In the genomic region with DNA sequence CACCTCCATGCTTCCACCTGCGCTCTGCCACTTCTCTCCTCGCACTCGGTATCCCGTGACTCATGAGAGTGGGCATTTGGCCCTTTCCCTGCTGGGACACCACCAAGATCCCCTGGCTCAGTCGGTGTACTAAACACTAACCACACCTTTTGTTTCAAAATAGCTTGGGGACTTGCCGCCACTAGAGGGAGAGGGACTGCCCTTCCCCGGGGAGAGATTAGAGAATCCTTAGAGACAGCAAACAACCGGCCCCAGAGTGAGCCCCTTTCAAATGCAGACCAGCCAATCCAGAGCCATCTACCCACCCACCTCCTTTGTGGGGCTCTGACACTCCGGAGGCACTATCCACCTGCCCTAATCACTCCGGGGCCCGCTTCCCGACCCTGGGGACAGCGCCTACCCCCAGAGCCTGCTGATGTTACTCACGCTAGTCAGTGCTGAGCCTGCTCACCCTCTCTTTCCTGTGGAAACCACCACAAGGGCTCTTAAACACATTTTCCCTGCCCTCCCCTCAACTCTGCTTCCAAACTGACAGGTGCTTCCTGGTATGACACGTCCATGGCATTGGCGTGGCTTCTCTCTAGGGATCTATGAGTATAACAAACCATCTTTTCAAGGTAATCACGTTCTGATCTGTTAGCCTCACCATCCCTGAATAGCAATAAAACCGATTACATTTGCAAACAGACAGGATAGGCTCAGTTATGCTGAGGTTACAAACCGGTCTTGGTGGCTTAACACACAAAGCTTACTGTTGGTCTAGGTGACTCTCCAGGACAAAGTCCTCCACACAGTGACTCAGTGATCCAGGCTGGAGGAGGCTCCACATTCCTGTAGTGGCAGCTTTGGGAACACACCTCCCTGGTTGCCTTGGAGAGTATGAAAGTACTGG, we compare ENCODE assay signal across 7 cellular contexts.
DNase-seq lines count a peak whose midpoint lies in the region; ATAC-seq, FAIRE-seq and TF ChIP-seq lines count a peak whose summit lies in the region.

No MANE protein-coding gene starts in this region.

- H3K4me2 ChIP-seq in OCI-LY3 (ENCODE audit: low read length), result peak overlapping the region; percentile 71

- H3K79me2 ChIP-seq in OCI-LY3 (ENCODE audit: low read length), result no peaks in the 10 kb centered on the region

- TF ChIP-seq CTCF in GM12865 (IDR thresholded peaks at IDR 0.05; ENCODE audit: insufficient read depth, low read depth, low read length, missing control alignments), result peak; percentile 69
- peak; percentile 70 for TF ChIP-seq CTCF in OCI-LY3 (IDR thresholded peaks at IDR 0.05; ENCODE audit: low read depth, low read length)
- peak; percentile 50 for TF ChIP-seq CTCF in bronchial epithelial cell (IDR thresholded peaks at IDR 0.05; ENCODE audit: insufficient read depth, low read length, severe bottlenecking)
- no peak for TF ChIP-seq CTCF in lung (IDR thresholded peaks at IDR 0.05; ENCODE audit: control extremely low read depth, extremely low read depth)

- no peak overlapping the region for H3K27ac ChIP-seq in OCI-LY3 (ENCODE audit: low read length)
- no peak overlapping the region for H3K27ac ChIP-seq in lung (ENCODE audit: low read depth in 1 of 2, low read length in 1 of 2)

- H4K20me1 ChIP-seq in OCI-LY3 (ENCODE audit: insufficient read depth, low read length), result no peaks in the 10 kb centered on the region

- H3K27me3 ChIP-seq in OCI-LY3 (ENCODE audit: low read depth, low read length) (peaks cover 31% of the 10 kb centered on the region), bronchial epithelial cell (ENCODE audit: control insufficient read depth, insufficient read depth, low read length) (peaks cover 2% of the 10 kb centered on the region), lung (ENCODE audit: control insufficient read depth, insufficient read depth) (no peaks in the 10 kb centered on the region), MG63 (no peaks in the 10 kb centered on the region; the same call in 1 of the 2 replicates)

- H3K4me3 ChIP-seq in GM12865 (ENCODE audit: low read depth, low read length), result peak overlapping the region; percentile 47
- peak overlapping the region; percentile 66 for H3K4me3 ChIP-seq in OCI-LY3 (ENCODE audit: low read length)
- H3K4me3 ChIP-seq in bronchial epithelial cell (ENCODE audit: low read depth, low read length), result no peak overlapping the region
- H3K4me3 ChIP-seq in lung, result no peak overlapping the region
- no peak overlapping the region for H3K4me3 ChIP-seq in MG63

- peak; percentile 61 for DNase-seq in GM12865 (ENCODE audit: low read depth)
- peak; percentile 14 for DNase-seq in bronchial epithelial cell (ENCODE audit: low read depth)
- peak; percentile 29 for DNase-seq in lung (ENCODE audit: low spot score)
- DNase-seq in MG63, result no peak

- H3K9me3 ChIP-seq in OCI-LY3 (ENCODE audit: insufficient read depth, low read length) (no peaks in the 10 kb centered on the region), lung (ENCODE audit: control insufficient read depth in 2 of 2, insufficient read depth in 1 of 2, low read length in 1 of 2) (peaks cover 0 to 6% of the 10 kb centered on the region in 2 donors), MG63 (no peaks in the 10 kb centered on the region)

- peak overlapping the region; percentile 68 for H2AFZ ChIP-seq in OCI-LY3 (ENCODE audit: low read depth, low read length)

- peak; percentile 47 for ATAC-seq in HG03460 (IDR thresholded peaks at IDR 0.05; ENCODE audit: unreplicated experiment)
- no peak for ATAC-seq in lung (ENCODE audit: insufficient read depth, low FRiP score)
- no peak for ATAC-seq in GM18520 (IDR thresholded peaks at IDR 0.05; ENCODE audit: unreplicated experiment)

- H3K9ac ChIP-seq in OCI-LY3 (ENCODE audit: low read length), result no peak overlapping the region

- H3K36me3 ChIP-seq in OCI-LY3 (replicated peaks; ENCODE audit: low read depth, low read length) (no peaks in the 10 kb centered on the region), bronchial epithelial cell (ENCODE audit: control insufficient read depth, insufficient read depth, low read length) (no peaks in the 10 kb centered on the region), lung (ENCODE audit: control insufficient read depth in 2 of 2, insufficient read depth in 2 of 2, low read length in 2 of 2) (no peaks in the 10 kb centered on the region), MG63 (no peaks in the 10 kb centered on the region)

- WGBS in lung, 2 donors, result 12 to 20% methylated on average over 19 of the region's 19 CpGs

- H3K4me1 ChIP-seq in OCI-LY3 (ENCODE audit: low read length), result peaks cover 30% of the 10 kb centered on the region
- H3K4me1 ChIP-seq in lung (ENCODE audit: control insufficient read depth in 2 of 2, insufficient read depth in 2 of 2, low read length in 2 of 2), result no peaks in the 10 kb centered on the region

- FAIRE-seq in bronchial epithelial cell (lab: Jason Lieb, UNC), result peak; percentile 90

Comparison
In these comparisons a context has a peak if more than half of its experiments do, and no peak if none do; other contexts are left out.
1. H3K4me3 ChIP-seq: peak in GM12865 (single experiment) and OCI-LY3 (single experiment); none in bronchial epithelial cell (single experiment), lung (single experiment) and MG63 (single experiment).